8 cellular contexts compared by ENCODE assay signal in genomic region chr1:173715538-173715844, GRCh38. TPM values are rescaled to one million over a fixed set of nuclear protein-coding genes. Genes with fewer than 3 reads are reported as not detected.
DNase-seq lines count a peak whose midpoint lies in the region; ATAC-seq and TF ChIP-seq lines count a peak whose summit lies in the region.

No MANE protein-coding gene starts in this region.

- peaks cover 24% of the 10 kb centered on the region for H3F3A ChIP-seq in MM.1S (ENCODE audit: insufficient read depth, low read length)

- in situ Hi-C loops in KBM-7 (cut with MboI; ENCODE audit: low pct_unique_long_range_greater_than_20kb, low sequenced_read_pairs), result no loop called here

- peak overlapping the region; percentile 77 for H3K4me3 ChIP-seq in CD8-positive, alpha-beta memory T cell (ENCODE audit: low read length)
- H3K4me3 ChIP-seq in MM.1S (ENCODE audit: low read length) (peak overlapping the region; percentile 84), neuron (ENCODE audit: low read length) (peak overlapping the region; percentile 78)
- H3K4me3 ChIP-seq in effector memory CD4-positive, alpha-beta T cell (ENCODE audit: insufficient read depth, low read depth, low read length, poor library complexity, severe bottlenecking), result peak overlapping the region; percentile 65

- H3K4me1 Mint-ChIP-seq in CD8-positive, alpha-beta memory T cell, result peaks cover 36 to 49% (median 39%) of the 10 kb centered on the region in 3 donors

- H3K4me1 ChIP-seq in CD8-positive, alpha-beta memory T cell (ENCODE audit: insufficient read depth, low read length), result peaks cover 26% of the 10 kb centered on the region
- H3K4me1 ChIP-seq in MM.1S (ENCODE audit: low read length) (peaks cover 8% of the 10 kb centered on the region), neuron (ENCODE audit: insufficient read depth, low read length) (peaks cover 9% of the 10 kb centered on the region)
- peaks cover 4% of the 10 kb centered on the region for H3K4me1 ChIP-seq in effector memory CD4-positive, alpha-beta T cell (ENCODE audit: control insufficient read depth, insufficient read depth, low read length, poor library complexity, severe bottlenecking)

- peak overlapping the region; percentile 88 to 99 (median 93) for H3K4me3 Mint-ChIP-seq in CD8-positive, alpha-beta memory T cell

- H3K27ac Mint-ChIP-seq in CD8-positive, alpha-beta memory T cell, result peak overlapping the region; percentile 71 to 99 (median 95)

- H3K27ac ChIP-seq in CD8-positive, alpha-beta memory T cell (ENCODE audit: low read depth, low read length), result peak overlapping the region; percentile 87
- peak overlapping the region; percentile 68; the same call in 1 of the 2 replicates for H3K27ac ChIP-seq in MM.1S (ENCODE audit: low read length)
- H3K27ac ChIP-seq in effector memory CD4-positive, alpha-beta T cell (ENCODE audit: insufficient read depth, low read length, poor library complexity, severe bottlenecking), result peak overlapping the region; percentile 78

- DNase-seq in CD8-positive, alpha-beta memory T cell, result no peak
- DNase-seq in MM.1S (no peak), KBM-7 (no peak)
- DNase-seq in effector memory CD4-positive, alpha-beta T cell, result no peak

- H2AFZ ChIP-seq in MM.1S (ENCODE audit: low read length), result peak overlapping the region; percentile 95
- H2AFZ ChIP-seq in neuron (ENCODE audit: low read depth, low read length), result peak overlapping the region; percentile 95

- ATAC-seq in GM21390 (IDR thresholded peaks at IDR 0.05; ENCODE audit: unreplicated experiment) (no peak), GM21723 (IDR thresholded peaks at IDR 0.05; ENCODE audit: unreplicated experiment) (no peak), GM21786 (IDR thresholded peaks at IDR 0.05; ENCODE audit: unreplicated experiment) (no peak)

- H3K79me2 ChIP-seq in MM.1S (ENCODE audit: low read length), result peaks cover 39% of the 10 kb centered on the region

- peaks cover 0 to 1% (median 0%) of the 10 kb centered on the region in 5 donors for H3K9me3 Mint-ChIP-seq in CD8-positive, alpha-beta memory T cell

- peaks cover 3 to 28% (median 8%) of the 10 kb centered on the region in 3 donors for H3K36me3 Mint-ChIP-seq in CD8-positive, alpha-beta memory T cell

- H3K36me3 ChIP-seq in CD8-positive, alpha-beta memory T cell (ENCODE audit: insufficient read depth, low read length), result peaks cover 5% of the 10 kb centered on the region
- no peaks in the 10 kb centered on the region for H3K36me3 ChIP-seq in MM.1S (replicated peaks; ENCODE audit: insufficient read depth, low read length)
- H3K36me3 ChIP-seq in effector memory CD4-positive, alpha-beta T cell (ENCODE audit: control insufficient read depth, insufficient read depth, low read length), result no peaks in the 10 kb centered on the region
- H3K36me3 ChIP-seq in neuron (ENCODE audit: insufficient read depth, low read length), result peaks cover 5% of the 10 kb centered on the region

- CTCF ChIA-PET in CD8-positive, alpha-beta memory T cell (lab: Charles Lee), result interaction anchor here (1.1 to 2.3 kb wide), 3 partner anchors 109 to 285 kb away, joined by 5 to 14 read pairs (median 5); partner anchors contain the start of gene DARS2

- POLR2A ChIA-PET in CD8-positive, alpha-beta memory T cell (lab: Charles Lee), result interaction anchor here (1.6 kb wide), 2 partner anchors 152 to 238 kb away, joined by 6 to 12 read pairs; partner anchors contain the start of genes GAS5, PRDX6 and ZBTB37

- no peaks in the 10 kb centered on the region for H3K9me2 ChIP-seq in MM.1S (replicated peaks; ENCODE audit: insufficient read depth, low read length)

- H4K20me1 ChIP-seq in MM.1S (ENCODE audit: insufficient read depth, low read length), result no peaks in the 10 kb centered on the region

- peak overlapping the region; percentile 82 for H3K4me2 ChIP-seq in MM.1S (ENCODE audit: low read depth, low read length)

- H3K27me3 Mint-ChIP-seq in CD8-positive, alpha-beta memory T cell, result peaks cover 7 to 13% of the 10 kb centered on the region in 2 donors

- H3K27me3 ChIP-seq in CD8-positive, alpha-beta memory T cell (ENCODE audit: insufficient read depth, low read length, poor library complexity, severe bottlenecking), result peaks cover 3% of the 10 kb centered on the region
- H3K27me3 ChIP-seq in MM.1S (replicated peaks; ENCODE audit: insufficient read depth, low read length) (no peaks in the 10 kb centered on the region), neuron (ENCODE audit: insufficient read depth, low read length) (peaks cover 1% of the 10 kb centered on the region)
- no peaks in the 10 kb centered on the region for H3K27me3 ChIP-seq in effector memory CD4-positive, alpha-beta T cell (replicated peaks; ENCODE audit: control insufficient read depth, insufficient read depth, low read length, poor library complexity, severe bottlenecking)

- no peak for TF ChIP-seq CTCF in MM.1S (IDR thresholded peaks at IDR 0.05; ENCODE audit: low read length)

- peak overlapping the region; percentile 67 for H3K9ac ChIP-seq in MM.1S (ENCODE audit: low read length)

- no peaks in the 10 kb centered on the region for H3K9me3 ChIP-seq in CD8-positive, alpha-beta memory T cell (ENCODE audit: low read length)
- H3K9me3 ChIP-seq in MM.1S (replicated peaks; ENCODE audit: insufficient read depth, low read length) (no peaks in the 10 kb centered on the region), neuron (ENCODE audit: low read length) (no peaks in the 10 kb centered on the region)
- H3K9me3 ChIP-seq in effector memory CD4-positive, alpha-beta T cell (ENCODE audit: control insufficient read depth, low read length), result no peaks in the 10 kb centered on the region

RNA-seq across cellular contexts. Expression of gene KLHL20, which starts 0.7 kb away (rescaled TPM):
- total RNA-seq in CD8-positive, alpha-beta memory T cell, result 10 to 100 TPM; 19.7 to 20.5 TPM
- polyA plus RNA-seq in CD8-positive, alpha-beta memory T cell, result 25.7 TPM

RNA-seq across cellular contexts. Expression of gene ANKRD45, which starts 45.8 kb away (rescaled TPM):
- total RNA-seq in CD8-positive, alpha-beta memory T cell, result not detected
- polyA plus RNA-seq in CD8-positive, alpha-beta memory T cell, result not detected
